Comparison of ENCODE assay signal across 1 cellular context in the genomic region with DNA sequence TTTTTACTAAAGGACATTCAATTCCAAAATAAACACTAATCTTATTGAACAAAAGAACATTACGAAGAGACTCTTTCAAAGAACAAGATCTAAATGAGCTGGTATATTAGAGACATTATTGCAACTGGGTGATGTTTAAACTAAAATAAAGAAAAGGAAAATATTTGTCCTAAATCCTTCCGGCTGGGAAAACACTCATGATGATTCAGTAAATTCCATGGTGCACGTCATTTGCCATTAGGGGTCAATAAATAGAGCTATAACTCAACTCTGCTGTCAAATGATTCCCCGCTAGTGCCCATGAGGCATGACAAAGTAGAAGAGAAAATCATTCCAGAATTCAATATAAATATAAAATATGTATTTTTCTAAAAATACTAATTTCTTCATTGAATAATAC.
TF ChIP-seq lines count a peak whose summit lies in the region.

No MANE protein-coding gene starts in this region.

TF ChIP-seq in GM23338, 12 proteins besides CTCF, POLR2A, EP300 and RAD21 (continued from another document):
- TF ChIP-seq JUNB (IDR thresholded peaks at IDR 0.05; ENCODE audit: unreplicated experiment), result no peak
- TF ChIP-seq EZH2 (IDR thresholded peaks at IDR 0.05; ENCODE audit: low read depth, unreplicated experiment), result no peak
- TF ChIP-seq NANOG (IDR thresholded peaks at IDR 0.05; ENCODE audit: borderline replicate concordance), result no peak
- no peak for TF ChIP-seq ZNF462 (CRISPR knock-in tag; IDR thresholded peaks at IDR 0.05)
